Comparison of ENCODE assay signal across 9 cellular contexts in the genomic region with DNA sequence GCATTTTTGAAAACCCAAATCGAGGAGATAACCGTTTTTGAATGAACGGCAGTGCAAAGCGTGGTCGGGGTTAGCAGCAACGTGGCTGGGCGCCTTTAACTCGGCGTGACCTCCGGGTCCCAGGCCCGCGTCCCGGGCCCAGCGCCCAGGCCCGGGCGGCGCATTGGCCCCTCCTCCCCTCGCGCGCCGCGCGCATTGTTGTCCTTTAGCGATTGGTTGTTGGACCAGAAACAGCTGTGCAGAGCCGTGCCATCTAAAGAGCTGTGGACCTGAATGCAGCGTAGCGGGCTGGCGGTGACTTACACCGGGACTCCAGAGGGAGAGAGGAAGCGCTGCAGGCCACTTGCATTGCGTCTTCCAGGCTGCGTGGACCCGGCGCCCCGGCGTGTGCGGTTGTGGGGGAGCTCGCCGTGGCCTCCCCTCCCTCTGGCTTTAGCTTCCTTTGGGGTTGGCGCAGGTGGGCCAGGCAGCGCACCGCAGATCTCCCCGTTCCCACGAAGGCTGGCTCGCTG. TPM values are rescaled to one million over a fixed set of nuclear protein-coding genes. Genes with fewer than 3 reads are reported as not detected.
DNase-seq lines count a peak whose midpoint lies in the region; ATAC-seq, FAIRE-seq and TF ChIP-seq lines count a peak whose summit lies in the region.
"Had no signal": no experiment of that assay in that cellular context is flagged by ENCODE, and none has a peak within 500 bp of the region (broad histone marks: within the 10 kb centered on the region; RNA-seq: fewer than 3 reads in every experiment).

A gene with protein sequence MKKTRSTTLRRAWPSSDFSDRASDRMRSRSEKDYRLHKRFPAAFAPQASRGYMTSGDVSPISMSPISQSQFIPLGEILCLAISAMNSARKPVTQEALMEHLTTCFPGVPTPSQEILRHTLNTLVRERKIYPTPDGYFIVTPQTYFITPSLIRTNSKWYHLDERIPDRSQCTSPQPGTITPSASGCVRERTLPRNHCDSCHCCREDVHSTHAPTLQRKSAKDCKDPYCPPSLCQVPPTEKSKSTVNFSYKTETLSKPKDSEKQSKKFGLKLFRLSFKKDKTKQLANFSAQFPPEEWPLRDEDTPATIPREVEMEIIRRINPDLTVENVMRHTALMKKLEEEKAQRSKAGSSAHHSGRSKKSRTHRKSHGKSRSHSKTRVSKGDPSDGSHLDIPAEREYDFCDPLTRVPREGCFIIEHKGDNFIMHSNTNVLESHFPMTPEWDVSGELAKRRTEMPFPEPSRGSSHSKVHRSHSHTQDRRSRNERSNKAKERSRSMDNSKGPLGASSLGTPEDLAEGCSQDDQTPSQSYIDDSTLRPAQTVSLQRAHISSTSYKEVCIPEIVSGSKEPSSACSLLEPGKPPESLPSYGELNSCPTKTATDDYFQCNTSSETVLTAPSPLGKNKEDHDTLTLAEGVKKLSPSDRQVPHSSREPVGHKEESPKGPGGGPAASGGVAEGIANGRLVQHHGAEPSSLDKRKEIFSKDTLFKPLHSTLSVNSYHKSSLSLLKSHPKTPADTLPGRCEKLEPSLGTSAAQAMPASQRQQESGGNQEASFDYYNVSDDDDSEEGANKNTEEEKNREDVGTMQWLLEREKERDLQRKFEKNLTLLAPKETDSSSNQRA (N-terminal part only) (plus strand): TSS at position 227 of the 512 bp plus-strand sequence. CDS start 1,484 bp downstream, outside the sequence.

- peak within 1 kb of the TSS; percentile 48 for H3K4me3 ChIP-seq in AG04450 (ENCODE audit: low read depth, low read length)
- peak within 1 kb of the TSS; percentile 58 for H3K4me3 ChIP-seq in HL-60 (replicated peaks; ENCODE audit: insufficient read depth, low read length)
- peak within 1 kb of the TSS; percentile 53 to 81 (median 60) for H3K4me3 ChIP-seq in H1 (ENCODE audit: extremely low read depth in 1 of 4, insufficient read depth in 2 of 4, low read depth in 3 of 4, low read length in 4 of 4)
- peak within 1 kb of the TSS; percentile 69 for H3K4me3 ChIP-seq in lung
- H3K4me3 ChIP-seq in subcutaneous abdominal adipose tissue (ENCODE audit: low read depth in 1 of 5, low read length in 5 of 5) = peak within 1 kb of the TSS; percentile 59 to 99 (median 79)

- H4K91ac ChIP-seq in H1 (replicated peaks; ENCODE audit: insufficient read length, low read length) = peak within 1 kb of the TSS; percentile 87

- peak within 1 kb of the TSS; percentile 36; the same call in 1 of the 2 replicates for H2AFZ ChIP-seq in H1 (ENCODE audit: low read length)

- peak within 1 kb of the TSS; percentile 19; the same call in 1 of the 2 replicates for H2BK5ac ChIP-seq in H1 (ENCODE audit: low read depth, low read length)

- no peak for TF ChIP-seq POLR2A in H1 (IDR thresholded peaks at IDR 0.05; ENCODE audit: control extremely low read depth in 1 of 2, low read depth in 2 of 2, low read length in 2 of 2)
- no peak for TF ChIP-seq POLR2A in H54 (IDR thresholded peaks at IDR 0.05; ENCODE audit: low read depth, low read length)

- peaks cover 16% of the 10 kb centered on the region for H3K23me2 ChIP-seq in H1 (ENCODE audit: low read depth, low read length)

- TF ChIP-seq RAD21 in H1 (IDR thresholded peaks at IDR 0.05 in 1 of 2, conservative IDR thresholded peaks at IDR 0.05 in 1 of 2; ENCODE audit: low read depth in 2 of 2, low read length in 2 of 2) = no peak

- H2BK20ac ChIP-seq in H1 (ENCODE audit: low read length) = 0 out of 2 replicates have a peak within 1 kb of the TSS, but pooled peaks have one; percentile 48

- WGBS in H1 (ENCODE audit: extremely low coverage in 1 of 2, insufficient coverage in 1 of 2, insufficient read length in 1 of 2, insufficient replicate concordance in 2 of 2, low coverage in 1 of 2, low lambda C conversion rate in 2 of 2, missing lambda C conversion rate in 1 of 2), 2 experiments = 2% methylated on average over 36 of the region's 45 CpGs; no CpG with 5 or more reads in 1 of the 2 experiments
- 1% methylated on average over 45 of the region's 45 CpGs for WGBS in lung, 2 donors

- no peak within 1 kb of the TSS for H4K5ac ChIP-seq in H1 (ENCODE audit: insufficient read length, low read depth, low read length)

- peaks cover 44% of the 10 kb centered on the region for H3K27me3 ChIP-seq in AG04450 (ENCODE audit: control insufficient read depth, insufficient read depth, low read length)
- peaks cover 28% of the 10 kb centered on the region for H3K27me3 ChIP-seq in HL-60 (ENCODE audit: insufficient read depth, poor library complexity, severe bottlenecking)
- peaks cover 5 to 50% (median 30%) of the 10 kb centered on the region in 4 experiments for H3K27me3 ChIP-seq in H1 (replicated peaks in 1 of 4; ENCODE audit: control insufficient read depth in 3 of 4, extremely low read depth in 1 of 4, insufficient read depth in 3 of 4, low read length in 3 of 4)
- H3K27me3 ChIP-seq in lung (ENCODE audit: control insufficient read depth, insufficient read depth) = no peaks in the 10 kb centered on the region
- peaks cover 3 to 7% (median 4%) of the 10 kb centered on the region in 5 donors for H3K27me3 ChIP-seq in subcutaneous abdominal adipose tissue (ENCODE audit: control insufficient read depth in 5 of 5, insufficient read depth in 4 of 5, low read length in 5 of 5)

- no peaks in the 10 kb centered on the region for H4K20me1 ChIP-seq in H1 (replicated peaks in 1 of 2; ENCODE audit: control insufficient read depth in 1 of 2, insufficient read depth in 2 of 2, low read length in 2 of 2)

- no peak within 1 kb of the TSS for H3K23ac ChIP-seq in H1 (ENCODE audit: insufficient read length)

- peaks cover 4 to 9% (median 5%) of the 10 kb centered on the region in 4 experiments; a peak in 4 of 7 replicates for H3K4me1 ChIP-seq in H1 (replicated peaks in 1 of 4; ENCODE audit: control insufficient read depth in 3 of 4, insufficient read depth in 4 of 4, low read length in 3 of 4)
- peaks cover 0 to 3% of the 10 kb centered on the region in 2 donors for H3K4me1 ChIP-seq in lung (ENCODE audit: control insufficient read depth in 2 of 2, insufficient read depth in 2 of 2, low read length in 2 of 2)
- H3K4me1 ChIP-seq in subcutaneous abdominal adipose tissue (ENCODE audit: control insufficient read depth in 5 of 5, insufficient read depth in 5 of 5, low read length in 5 of 5) = peaks cover 6 to 29% (median 27%) of the 10 kb centered on the region in 5 donors

- peak within 1 kb of the TSS; percentile 72 to 94 for H3K4me2 ChIP-seq in H1 (ENCODE audit: insufficient read depth in 1 of 2, low read depth in 2 of 2, low read length in 2 of 2)

- H2BK15ac ChIP-seq in H1 (ENCODE audit: low read length) = no peak within 1 kb of the TSS

- POLR2A ChIA-PET in AG04450 (lab: Yijun Ruan, JAX) = no interaction called here
- POLR2A ChIA-PET in H1 (lab: Charles Lee; ENCODE audit: partially characterized antibody) = interaction anchor here (0.8 to 1.5 kb wide), 6 partner anchors 12 to 461 kb away, joined by 3 to 5 read pairs (median 3); a partner anchor contains a TSS

- peaks cover 0 to 18% of the 10 kb centered on the region in 2 experiments; a peak in 2 of 4 replicates for H3K79me2 ChIP-seq in H1 (ENCODE audit: control insufficient read depth in 1 of 2, insufficient read depth in 2 of 2, low read length in 2 of 2)

- H3K4ac ChIP-seq in H1 (replicated peaks; ENCODE audit: insufficient read length, low read depth, low read length) = no peak within 1 kb of the TSS

- TF ChIP-seq CTCF in AG04450 (IDR thresholded peaks at IDR 0.05; ENCODE audit: low read depth, low read length) = no peak
- no peak for TF ChIP-seq CTCF in HL-60 (IDR thresholded peaks at IDR 0.05; ENCODE audit: insufficient read depth, low read length)
- TF ChIP-seq CTCF in H1 (IDR thresholded peaks at IDR 0.05; ENCODE audit: control extremely low read depth in 1 of 3, insufficient read depth in 1 of 3, low read depth in 1 of 3, low read length in 3 of 3) = no peak
- TF ChIP-seq CTCF in lung (IDR thresholded peaks at IDR 0.05; ENCODE audit: control extremely low read depth, extremely low read depth) = no peak

- H3K9ac ChIP-seq in H1 (replicated peaks in 1 of 4; ENCODE audit: extremely low read depth in 1 of 4, low read depth in 3 of 4, low read length in 3 of 4) = peak within 1 kb of the TSS in 3 of 4 experiments; percentile 2 to 52 (median 42); a peak in 5 of 7 replicates
- H3K9ac ChIP-seq in subcutaneous abdominal adipose tissue (ENCODE audit: low read length in 5 of 5) = peak within 1 kb of the TSS in 4 of 5 donors; percentile 5 to 59 (median 37)

- H4K8ac ChIP-seq in H1 (ENCODE audit: extremely low read depth, insufficient read depth, low read length) = peak within 1 kb of the TSS; percentile 80

- TF ChIP-seq EP300 in H1 (IDR thresholded peaks at IDR 0.05; ENCODE audit: borderline replicate concordance in 1 of 2, low read depth in 2 of 2, low read length in 2 of 2) = no peak

- DNase-seq in AG04450 (ENCODE audit: low read depth, low spot score) (no peak), HL-60 (ENCODE audit: low read depth in 1 of 2, low spot score in 1 of 2) (peak; percentile 58 to 66), SK-MEL-5 (ENCODE audit: low read depth, low spot score) (peak; percentile 62), H1 (ENCODE audit: low read depth in 1 of 2, low spot score in 2 of 2) (peak in 1 of 2 experiments; percentile 75), lung (ENCODE audit: low spot score) (peak; percentile 67), H54 (ENCODE audit: insufficient read length, low spot score) (no peak)

- H3K36me3 ChIP-seq in H1 (ENCODE audit: control insufficient read depth in 2 of 4, insufficient read depth in 4 of 4, low read length in 3 of 4) = no peaks in the 10 kb centered on the region
- no peaks in the 10 kb centered on the region for H3K36me3 ChIP-seq in lung (ENCODE audit: control insufficient read depth in 2 of 2, insufficient read depth in 2 of 2, low read length in 2 of 2)
- H3K36me3 ChIP-seq in subcutaneous abdominal adipose tissue (ENCODE audit: control insufficient read depth in 5 of 5, insufficient read depth in 5 of 5, low read length in 5 of 5) = no peaks in the 10 kb centered on the region

- no peak for FAIRE-seq in H1 (lab: Jason Lieb, UNC)
- FAIRE-seq in H54 (lab: Jason Lieb, UNC) = no peak
- FAIRE-seq: endometrium had no signal

- CTCF ChIA-PET in AG04450 (lab: Charles Lee) (no interaction called here), H1 (lab: Charles Lee; ENCODE audit: partially characterized antibody) (interaction anchor here (0.7 to 2.1 kb wide), 7 partner anchors 9 to 231 kb away, joined by 3 to 6 read pairs (median 4); no protein-coding TSS in a partner anchor)

- H3K79me1 ChIP-seq in H1 (ENCODE audit: low read depth, low read length) = peaks cover 2% of the 10 kb centered on the region; the same call in 1 of the 2 replicates

- peak within 1 kb of the TSS; percentile 52 for H3K56ac ChIP-seq in H1 (replicated peaks; ENCODE audit: insufficient read length, low read depth, low read length)

- peak; percentile 77 for ATAC-seq in lung (ENCODE audit: insufficient read depth, low FRiP score)
- no peak for ATAC-seq in GM19467 (IDR thresholded peaks at IDR 0.05; ENCODE audit: unreplicated experiment)

- H3K9me3 ChIP-seq in AG04450 (ENCODE audit: control insufficient read depth, insufficient read depth, low read length) = peaks cover 3% of the 10 kb centered on the region; the same call in 1 of the 2 replicates
- peaks cover under 1 to 11% of the 10 kb centered on the region in 2 experiments; a peak in 2 of 4 replicates for H3K9me3 ChIP-seq in H1 (ENCODE audit: insufficient read depth in 2 of 2, low read depth in 1 of 2, low read length in 1 of 2)
- H3K9me3 ChIP-seq in lung (ENCODE audit: control insufficient read depth in 2 of 2, insufficient read depth in 1 of 2, low read length in 1 of 2) = no peaks in the 10 kb centered on the region
- peaks cover 0 to 2% (median 1%) of the 10 kb centered on the region in 5 donors for H3K9me3 ChIP-seq in subcutaneous abdominal adipose tissue (ENCODE audit: control insufficient read depth in 5 of 5, low read length in 5 of 5)

- no peak within 1 kb of the TSS for H3K14ac ChIP-seq in H1 (ENCODE audit: insufficient read length)

- peak within 1 kb of the TSS; percentile 80; the same call in 1 of the 2 replicates for H2BK12ac ChIP-seq in H1 (ENCODE audit: low read depth, low read length)

- no peak within 1 kb of the TSS for H2AK5ac ChIP-seq in H1 (ENCODE audit: low read depth, low read length)

- no peak within 1 kb of the TSS for H2BK120ac ChIP-seq in H1 (replicated peaks; ENCODE audit: low read depth, low read length)

- peak within 1 kb of the TSS; percentile 93; the same call in 1 of the 2 replicates for H3K18ac ChIP-seq in H1 (ENCODE audit: extremely low read depth, low read length)

- H3K27ac ChIP-seq in AG04450 (ENCODE audit: low read depth, low read length) (no peak within 1 kb of the TSS), HL-60 (replicated peaks) (peak within 1 kb of the TSS; percentile 26; the same call in 1 of the 2 replicates), H1 (ENCODE audit: low read depth, low read length) (no peak within 1 kb of the TSS), lung (ENCODE audit: low read depth in 1 of 2, low read length in 1 of 2) (peak within 1 kb of the TSS; percentile 49 to 95), subcutaneous abdominal adipose tissue (ENCODE audit: low read depth, low read length) (no peak within 1 kb of the TSS)

- in situ Hi-C loops in SK-MEL-5 (cut with HindIII; ENCODE audit: low pct_unique_long_range_greater_than_20kb, low sequenced_read_pairs) = no loop called here

RNA-seq across cellular contexts. Expression of the gene that starts here (rescaled TPM):
- polyA plus RNA-seq in AG04450 (2011; rRNA removed) (2.4 and 3.4 TPM in 2 replicates), H1 (2011; rRNA removed) (5.5 and 10.5 TPM in 2 replicates), lung (1 to 10 TPM; 1.8 to 2.0 TPM)
- 5.6 and 8.1 TPM in 2 replicates for polyA minus RNA-seq in AG04450 (2011; rRNA and poly(A)+ RNA removed)
- 2.1 and 2.5 TPM in 2 replicates for total RNA-seq in SK-MEL-5 (2014; rRNA removed; shearing (Covaris generic))
- polyA plus RNA-seq in SK-MEL-5 (2015; cell fraction: cytosol; rRNA removed) = 0.42 and 1.4 TPM in 2 replicates
- 2.2 and 4.9 TPM in 2 replicates for polyA plus RNA-seq in SK-MEL-5 (2015; cell fraction: nucleus; rRNA removed)
- total RNA-seq in H1 (2021; fragmentation: NEBNext Ultra II Directional; extraction: Animal tissue kit (Norgen Biotek cat#: 25700)) = 20.0 and 20.9 TPM in 2 replicates
- 5.4 TPM for polyA plus RNA-seq in H1 (2011; cell fraction: cytosol; rRNA removed)
- 19.3 TPM for polyA plus RNA-seq in H1 (2011; cell fraction: nucleus; rRNA removed)
- polyA plus RNA-seq in H1 (2012, experiment 1 of 2) = 4.7 to 6.0 TPM (median 5.5 TPM) in 4 replicates
- 0.34 TPM for polyA plus RNA-seq in H1 (2012, experiment 2 of 2)
- 12.0 TPM for polyA plus RNA-seq in H1 (2013, experiment 1 of 2)
- polyA plus RNA-seq in H1 (2013, experiment 2 of 2) = 12.6 TPM
- polyA minus RNA-seq in H1 (2011; rRNA and poly(A)+ RNA removed) = 19.5 and 24.9 TPM in 2 replicates
- 5.5 TPM for polyA minus RNA-seq in H1 (2011; cell fraction: cytosol; rRNA and poly(A)+ RNA removed)
- polyA minus RNA-seq in H1 (2011; cell fraction: nucleus; rRNA and poly(A)+ RNA removed) = 21.3 TPM
- 10 to 100 TPM; 15.1 to 27.5 TPM for total RNA-seq in lung

Comparison
In these comparisons a context has a peak if more than half of its experiments do, and no peak if none do; other contexts are left out.
1. DNase-seq: peak in HL-60 (2 of 2), SK-MEL-5 (single experiment) and lung (single experiment); none in AG04450 (single experiment) and H54 (single experiment).
2. H3K27ac ChIP-seq: peak in HL-60 (single experiment) and lung (2 of 2); none in AG04450 (single experiment), H1 (single experiment) and subcutaneous abdominal adipose tissue (single experiment).
3. Peak in every context shown above with its lines, with median percentiles within 50 percentile points of each other: H3K4me3 ChIP-seq.